1 cellular context compared by ENCODE assay signal in genomic region chr1:112826217-112826944, GRCh38.
TF ChIP-seq lines count a peak whose summit lies in the region.

No MANE protein-coding gene starts in this region.

TF ChIP-seq in GM23338, 12 proteins besides CTCF, POLR2A, EP300 and RAD21 (continued from another document):
- TF ChIP-seq STAT1 (IDR thresholded peaks at IDR 0.05; ENCODE audit: unreplicated experiment) (no peak), EZH2phosphoT487 (IDR thresholded peaks at IDR 0.05; ENCODE audit: unreplicated experiment) (no peak), ZNF462 (CRISPR knock-in tag; IDR thresholded peaks at IDR 0.05) (no peak), EZH2 (IDR thresholded peaks at IDR 0.05; ENCODE audit: low read depth, unreplicated experiment) (no peak), POLR2AphosphoS5 (IDR thresholded peaks at IDR 0.05; ENCODE audit: low read depth) (no peak), JUNB (IDR thresholded peaks at IDR 0.05; ENCODE audit: unreplicated experiment) (no peak), REST (IDR thresholded peaks at IDR 0.05; ENCODE audit: unreplicated experiment) (no peak), ZNF114 (CRISPR knock-in tag; IDR thresholded peaks at IDR 0.05) (no peak), ZNF331 (CRISPR knock-in tag; IDR thresholded peaks at IDR 0.05; ENCODE audit: low read depth) (no peak), CREB1 (CRISPR knock-in tag; IDR thresholded peaks at IDR 0.05; ENCODE audit: low read depth) (no peak), NANOG (IDR thresholded peaks at IDR 0.05; ENCODE audit: borderline replicate concordance) (no peak)
